1 cellular context compared by ENCODE assay signal in genomic region chr7:105012503-105013282, GRCh38.
TF ChIP-seq lines count a peak whose summit lies in the region.

No MANE protein-coding gene starts in this region.

TF ChIP-seq in HepG2, 621 proteins besides CTCF, POLR2A, EP300 and RAD21 (continued from another document and continues in another):
- TF ChIP-seq THAP9 (CRISPR knock-in tag; IDR thresholded peaks at IDR 0.05; ENCODE audit: borderline replicate concordance) = peak; percentile 83; the same call in 1 of the 2 replicates
- peak; percentile 86 for TF ChIP-seq CREB1 (IDR thresholded peaks at IDR 0.05)
- TF ChIP-seq CREB1 (CRISPR knock-in tag; IDR thresholded peaks at IDR 0.05) = peak; percentile 72
- TF ChIP-seq ZBTB10 (CRISPR knock-in tag; IDR thresholded peaks at IDR 0.05; ENCODE audit: borderline replicate concordance) = peak; percentile 90; the same call in 1 of the 2 replicates
- no peak for TF ChIP-seq TCF7L2 (IDR thresholded peaks at IDR 0.05; ENCODE audit: low read depth, low read length)
- TF ChIP-seq POGZ (CRISPR knock-in tag; IDR thresholded peaks at IDR 0.05) = peak; percentile 74
- no peak for TF ChIP-seq PLSCR1 (CRISPR knock-in tag; IDR thresholded peaks at IDR 0.05; ENCODE audit: borderline replicate concordance)
- 0 out of 2 replicates have a peak, but pooled peaks have one; percentile 68 for TF ChIP-seq BATF2 (CRISPR knock-in tag; IDR thresholded peaks at IDR 0.05)
- TF ChIP-seq ZFY (CRISPR knock-in tag; IDR thresholded peaks at IDR 0.05) = peak; percentile 78
- TF ChIP-seq SIX4 (CRISPR knock-in tag; IDR thresholded peaks at IDR 0.05) = peak; percentile 35; the same call in 1 of the 2 replicates
- no peak for TF ChIP-seq HNF4G (IDR thresholded peaks at IDR 0.05; ENCODE audit: borderline replicate concordance, low read depth, low read length)
- TF ChIP-seq HNF4G (CRISPR knock-in tag; IDR thresholded peaks at IDR 0.05; ENCODE audit: borderline replicate concordance, low read depth) = 0 out of 2 replicates have a peak, but pooled peaks have one; percentile 39
- TF ChIP-seq ZBTB38 (CRISPR knock-in tag; IDR thresholded peaks at IDR 0.05) = peak; percentile 91; the same call in 1 of the 2 replicates
- TF ChIP-seq MEIS2 (CRISPR knock-in tag; IDR thresholded peaks at IDR 0.05) = 0 out of 2 replicates have a peak, but pooled peaks have one; percentile 30
- TF ChIP-seq ARID2 (CRISPR knock-in tag; IDR thresholded peaks at IDR 0.05; ENCODE audit: borderline replicate concordance) = 0 out of 2 replicates have a peak, but pooled peaks have one; percentile 60
- TF ChIP-seq TFDP1 (CRISPR knock-in tag; IDR thresholded peaks at IDR 0.05; ENCODE audit: borderline replicate concordance) = peak; percentile 54; the same call in 1 of the 2 replicates
- TF ChIP-seq RORA (CRISPR knock-in tag; IDR thresholded peaks at IDR 0.05) = 0 out of 2 replicates have a peak, but pooled peaks have one; percentile 41
- TF ChIP-seq ZNF574 (CRISPR knock-in tag; IDR thresholded peaks at IDR 0.05) = peak; percentile 90
- peak; percentile 96 for TF ChIP-seq ZSCAN5A (CRISPR knock-in tag; IDR thresholded peaks at IDR 0.05; ENCODE audit: borderline replicate concordance)
- TF ChIP-seq ZNF879 (CRISPR knock-in tag; IDR thresholded peaks at IDR 0.05) = no peak; the same call in 1 of the 2 replicates
- TF ChIP-seq ZNF431 (CRISPR knock-in tag; IDR thresholded peaks at IDR 0.05; ENCODE audit: borderline replicate concordance, low read depth) = peak; percentile 45; the same call in 1 of the 2 replicates
- peak; percentile 90 for TF ChIP-seq MEF2D (CRISPR knock-in tag; IDR thresholded peaks at IDR 0.05)
- TF ChIP-seq SALL2 (CRISPR knock-in tag; IDR thresholded peaks at IDR 0.05) = peak; percentile 96
- no peak; a peak in 1 of 4 replicates for TF ChIP-seq REST (IDR thresholded peaks at IDR 0.05; ENCODE audit: borderline replicate concordance in 1 of 2, low read depth in 1 of 2, low read length in 2 of 2)
- TF ChIP-seq ATF7 (IDR thresholded peaks at IDR 0.05) = peak; percentile 98
- TF ChIP-seq ATF7 (CRISPR knock-in tag; IDR thresholded peaks at IDR 0.05) = peak; percentile 100
- TF ChIP-seq SIN3A (IDR thresholded peaks at IDR 0.05; ENCODE audit: borderline replicate concordance, low read depth, low read length) = peak; percentile 67; the same call in 1 of the 2 replicates
- no peak for TF ChIP-seq ZNF773 (CRISPR knock-in tag; IDR thresholded peaks at IDR 0.05; ENCODE audit: borderline replicate concordance)
- TF ChIP-seq NRL (CRISPR knock-in tag; IDR thresholded peaks at IDR 0.05; ENCODE audit: borderline replicate concordance) = peak; percentile 81; the same call in 1 of the 2 replicates
- TF ChIP-seq SUZ12 (IDR thresholded peaks at IDR 0.05; ENCODE audit: low read depth, low read length) = no peak
- TF ChIP-seq ZNF558 (CRISPR knock-in tag; IDR thresholded peaks at IDR 0.05; ENCODE audit: borderline replicate concordance) = peak; percentile 77; the same call in 1 of the 2 replicates
- peak; percentile 93 for TF ChIP-seq ZNF589 (CRISPR knock-in tag; conservative IDR thresholded peaks at IDR 0.05)
- no peak for TF ChIP-seq CHD4 (IDR thresholded peaks at IDR 0.05; ENCODE audit: borderline replicate concordance, low read length)
- TF ChIP-seq MYC (CRISPR knock-in tag; IDR thresholded peaks at IDR 0.05; ENCODE audit: borderline replicate concordance) = peak; percentile 99
- TF ChIP-seq HNRNPUL1 (IDR thresholded peaks at IDR 0.05; ENCODE audit: low read depth, low read length) = no peak
- no peak; the same call in none of the 2 replicates for TF ChIP-seq ZNF770 (CRISPR knock-in tag; IDR thresholded peaks at IDR 0.05)
- peak; percentile 97 for TF ChIP-seq MAX (IDR thresholded peaks at IDR 0.05)
- 0 out of 2 replicates have a peak, but pooled peaks have one; percentile 24 for TF ChIP-seq ZNF83 (CRISPR knock-in tag; IDR thresholded peaks at IDR 0.05; ENCODE audit: borderline replicate concordance)
- TF ChIP-seq ZNF12 (CRISPR knock-in tag; IDR thresholded peaks at IDR 0.05) = peak; percentile 48; the same call in 1 of the 2 replicates
- TF ChIP-seq ZNF75D (CRISPR knock-in tag; IDR thresholded peaks at IDR 0.05; ENCODE audit: borderline replicate concordance) = no peak
- TF ChIP-seq FIP1L1 (IDR thresholded peaks at IDR 0.05; ENCODE audit: borderline replicate concordance, insufficient read depth, low read depth, low read length) = no peak
- peak; percentile 98 for TF ChIP-seq NFYB (CRISPR knock-in tag; IDR thresholded peaks at IDR 0.05)
- TF ChIP-seq SMYD3 (CRISPR knock-in tag; IDR thresholded peaks at IDR 0.05) = peak; percentile 81
- TF ChIP-seq ZKSCAN8 (CRISPR knock-in tag; IDR thresholded peaks at IDR 0.05; ENCODE audit: borderline replicate concordance) = peak; percentile 69; the same call in 1 of the 2 replicates
